In genomic region chr16:50371936-50372595, GRCh38 we compare ENCODE assay signal across 10 cellular contexts. TPM values are rescaled to one million over a fixed set of nuclear protein-coding genes. Genes with fewer than 3 reads are reported as not detected.
DNase-seq lines count a peak whose midpoint lies in the region; FAIRE-seq and TF ChIP-seq lines count a peak whose summit lies in the region.
"Had no signal": no experiment of that assay in that cellular context is flagged by ENCODE, and none has a peak within 500 bp of the region (broad histone marks: within the 10 kb centered on the region; RNA-seq: fewer than 3 reads in every experiment).

No MANE protein-coding gene starts in this region.

- FAIRE-seq in kidney (lab: Jason Lieb, UNC) = no peak

- peaks cover 0 to 7% of the 10 kb centered on the region in 2 donors for H3K4me1 ChIP-seq in kidney (ENCODE audit: control insufficient read depth in 1 of 2, insufficient read depth in 1 of 2, low read depth in 1 of 2, low read length in 2 of 2)

- intact Hi-C loops in kidney (cut with DNase I) = no loop called here

- peak; percentile 39 for TF ChIP-seq CTCF in HFF-Myc (IDR thresholded peaks at IDR 0.05; ENCODE audit: low read depth, low read length, missing control alignments)
- no peak for TF ChIP-seq CTCF in kidney (IDR thresholded peaks at IDR 0.05; ENCODE audit: borderline replicate concordance, extremely low read depth, insufficient read depth)

- DNase-seq in AG08395 (ENCODE audit: low spot score) (peak; percentile 65), HFF-Myc (ENCODE audit: extremely low read depth, low read depth) (no peak), dermis blood vessel endothelial cell (peak; percentile 29), midbrain (lab: John Stamatoyannopoulos, UW) (peak; percentile 73), NCI-H1436 treated with DMSO at 0.1 percent for 48 hours (lab: John Stamatoyannopoulos, UW) (no peak), kidney (no peak), AML-193 (lab: John Stamatoyannopoulos, UW) (no peak)
- DNase-seq in activated CD4-positive, alpha-beta T cell treated with anti-CD3 and anti-CD28 coated beads for 48 hours = no peak
- DNase-seq: activated T-cell treated with anti-CD3 and anti-CD28 coated beads for 4 hours, NCI-H2227 treated with DMSO at 0.1 percent for 48 hours had no signal

- H3K36me3 ChIP-seq in kidney (ENCODE audit: control insufficient read depth in 1 of 2, insufficient read depth in 2 of 2, low read length in 2 of 2) = no peaks in the 10 kb centered on the region

- H3K4me3 ChIP-seq in HFF-Myc (replicated peaks; ENCODE audit: low read depth, low read length) = no peak overlapping the region
- no peak overlapping the region for H3K4me3 ChIP-seq in kidney (ENCODE audit: low read length in 2 of 2)

- no peak overlapping the region for H3K27ac ChIP-seq in kidney (ENCODE audit: low read depth in 2 of 2, low read length in 2 of 2)

- no peak overlapping the region for H3K9ac ChIP-seq in kidney (ENCODE audit: low read length in 2 of 2)

- H3K9me3 ChIP-seq in kidney (ENCODE audit: control insufficient read depth in 1 of 2, low read length in 2 of 2) = no peaks in the 10 kb centered on the region

RNA-seq across cellular contexts. Expression of gene BRD7, which starts 3.3 kb away (rescaled TPM):
- total RNA-seq in dermis blood vessel endothelial cell (44.6 and 53.8 TPM in 2 replicates), kidney (68.0 TPM)
- 44.1 TPM for polyA plus RNA-seq in kidney (ENCODE audit: insufficient read depth, low read depth, low replicate concordance)

Comparison
In these comparisons a context has a peak if more than half of its experiments do, and no peak if none do; other contexts are left out.
1. DNase-seq: peak in AG08395 (single experiment), dermis blood vessel endothelial cell (single experiment) and midbrain (single experiment); none in HFF-Myc (single experiment), NCI-H1436 treated with DMSO at 0.1 percent for 48 hours (single experiment), kidney (single experiment), AML-193 (0 of 2) and activated CD4-positive, alpha-beta T cell treated with anti-CD3 and anti-CD28 coated beads for 48 hours (single experiment).